8 cellular contexts compared by ENCODE assay signal in the genomic region with DNA sequence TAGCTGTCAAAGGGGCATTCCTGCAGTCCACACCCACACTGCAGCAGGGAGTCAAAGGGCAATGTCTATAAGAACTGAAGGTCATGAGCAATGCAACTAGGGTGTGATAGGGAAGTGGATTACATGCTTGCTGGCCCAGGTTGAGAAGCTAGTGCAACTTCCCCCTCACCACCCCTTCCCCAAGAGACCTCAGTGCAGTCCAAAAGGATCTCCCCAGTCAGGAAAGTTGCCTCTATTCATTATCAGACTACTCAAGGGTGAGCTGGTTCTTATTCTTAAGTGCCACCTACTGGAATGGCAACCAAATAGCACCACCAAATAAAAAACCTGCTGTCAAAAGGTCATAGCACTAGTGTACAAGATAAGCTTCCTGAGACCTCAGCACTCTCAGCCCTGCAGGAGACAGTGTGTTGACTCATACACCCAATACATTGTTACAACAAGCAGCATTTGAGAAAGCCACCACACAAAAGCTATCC. TPM values are rescaled to one million over a fixed set of nuclear protein-coding genes. Genes with fewer than 3 reads are reported as not detected.
DNase-seq lines count a peak whose midpoint lies in the region; ATAC-seq and TF ChIP-seq lines count a peak whose summit lies in the region.

No MANE protein-coding gene starts in this region.

- H3K4me3 ChIP-seq in prostate gland = no peak overlapping the region

- ATAC-seq in GM21786 (IDR thresholded peaks at IDR 0.05; ENCODE audit: unreplicated experiment) (peak; percentile 76), HG03460 (IDR thresholded peaks at IDR 0.05; ENCODE audit: unreplicated experiment) (no peak)

- TF ChIP-seq CTCF in prostate gland (IDR thresholded peaks at IDR 0.05) = no peak

- H3K4me1 ChIP-seq in prostate gland (replicated peaks) = no peaks in the 10 kb centered on the region

- no peak overlapping the region for H3K27ac ChIP-seq in prostate gland

- H3K36me3 ChIP-seq in prostate gland = no peaks in the 10 kb centered on the region

- TF ChIP-seq POLR2A in prostate gland (IDR thresholded peaks at IDR 0.05) = no peak

- intact Hi-C loops in prostate gland (cut with DNase I) = no loop called here

- no peaks in the 10 kb centered on the region for H3K27me3 ChIP-seq in prostate gland (replicated peaks; ENCODE audit: insufficient read depth)

- peak; percentile 15 for DNase-seq in Daoy (ENCODE audit: low read depth)
- peak; percentile 65 for DNase-seq in NOMO-1 treated with dmso at 0.1 percent for 144 hours (lab: John Stamatoyannopoulos, UW; ENCODE audit: unreplicated experiment)
- peak; percentile 73 for DNase-seq in glomerular endothelial cell (ENCODE audit: extremely low read depth, low read depth, low spot score)
- no peak for DNase-seq in effector CD4-positive, alpha-beta T cell
- DNase-seq in prostate gland (ENCODE audit: low spot score) = no peak
- no peak for DNase-seq in GF-D8 (lab: John Stamatoyannopoulos, UW)

- H3K9me3 ChIP-seq in prostate gland = no peaks in the 10 kb centered on the region

RNA-seq across cellular contexts. Expression of a gene that starts 28.2 kb away (rescaled TPM):
- total RNA-seq in Daoy (2014; rRNA removed; shearing (Covaris generic)) = 6.7 and 12.2 TPM in 2 replicates
- total RNA-seq in glomerular endothelial cell = 3.9 and 7.2 TPM in 2 replicates
- total RNA-seq in prostate gland = 1 to 10 TPM; 6.1 to 8.1 TPM

Comparison
In these comparisons a context has a peak if more than half of its experiments do, and no peak if none do; other contexts are left out.
1. DNase-seq: peak in Daoy (single experiment), NOMO-1 treated with dmso at 0.1 percent for 144 hours (single experiment) and glomerular endothelial cell (single experiment); none in effector CD4-positive, alpha-beta T cell (single experiment), prostate gland (single experiment) and GF-D8 (single experiment).